8 cellular contexts compared by ENCODE assay signal in the genomic region with DNA sequence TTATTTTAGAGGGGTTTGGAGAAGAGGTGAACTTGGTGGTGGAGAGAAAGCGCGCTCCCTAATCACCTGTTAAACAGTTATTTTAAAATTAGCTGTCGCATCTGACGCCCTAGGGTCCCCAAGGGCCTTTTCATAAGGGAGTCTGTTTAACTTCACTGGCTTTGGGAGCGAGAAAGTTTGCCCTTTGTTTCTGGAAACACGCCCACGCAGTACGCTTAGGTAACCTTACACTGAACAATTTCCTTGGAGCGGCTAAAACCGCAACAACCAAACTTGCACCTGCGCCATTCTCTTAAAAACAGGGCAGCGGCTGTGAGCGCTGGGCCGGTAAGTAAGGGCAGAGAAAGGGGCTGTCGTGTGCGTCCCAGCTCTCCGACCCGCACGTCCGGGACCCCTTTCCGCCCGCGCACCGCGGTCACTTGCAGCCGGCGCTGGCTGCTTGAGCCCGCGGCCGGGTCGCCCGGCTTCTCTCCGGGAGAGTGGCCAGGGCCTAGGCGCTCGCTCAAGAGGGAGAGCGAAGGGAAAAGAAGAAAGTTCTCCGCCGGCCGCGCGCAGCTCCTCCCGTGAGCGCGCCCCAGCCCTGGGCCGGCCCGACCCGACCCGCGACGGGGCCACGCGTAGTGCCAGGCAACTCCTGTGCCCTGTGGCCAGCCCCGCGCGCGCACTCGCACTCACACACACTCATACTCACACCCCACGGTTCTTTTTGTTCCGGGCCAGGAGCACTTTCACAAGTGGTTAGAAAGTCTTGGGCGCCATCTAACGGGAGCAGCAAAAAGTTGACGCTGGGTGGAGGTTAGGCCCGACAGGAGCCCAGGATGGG. TPM values are rescaled to one million over a fixed set of nuclear protein-coding genes. Genes with fewer than 3 reads are reported as not detected.
DNase-seq lines count a peak whose midpoint lies in the region; ATAC-seq, FAIRE-seq and TF ChIP-seq lines count a peak whose summit lies in the region.

No MANE protein-coding gene starts in this region.

- peak overlapping the region; percentile 64 for H3K4me3 Mint-ChIP-seq in CD8-positive, alpha-beta T cell

- peak in 1 of 7 experiments; percentile 23 for DNase-seq in CD8-positive, alpha-beta T cell
- DNase-seq in NCI-H526 treated with DMSO at 0.1 percent for 48 hours (lab: John Stamatoyannopoulos, UW): peak; percentile 49
- no peak for DNase-seq in GM12878 (ENCODE audit: low read depth, low spot score)
- no peak for DNase-seq in sciatic nerve (ENCODE audit: low spot score)

- peak overlapping the region; percentile 48 for H2AFZ ChIP-seq in GM12878 (ENCODE audit: control insufficient read depth, low read depth, low read length)

- intact Hi-C loops in CD8-positive, alpha-beta T cell (cut with DNase I, micrococcal nuclease): no loop called here
- intact Hi-C loops in GM12878 (cut with micrococcal nuclease; ENCODE audit: unreplicated experiment): loop anchor here (5.0 kb wide), 1 partner anchor 1711 kb away; no protein-coding TSS in a partner anchor
- intact Hi-C loops in sciatic nerve (cut with DNase I): no loop called here

- RAD21 ChIA-PET in GM12878 (lab: Charles Lee; ENCODE audit: unreplicated experiment): no interaction called here

- no peaks in the 10 kb centered on the region for H3K36me3 ChIP-seq in CD8-positive, alpha-beta T cell (ENCODE audit: insufficient read depth, low read length)
- no peaks in the 10 kb centered on the region for H3K36me3 ChIP-seq in GM12878 (ENCODE audit: control insufficient read depth in 2 of 2, insufficient read depth in 2 of 2, low read length in 1 of 2)

- H3K36me3 Mint-ChIP-seq in CD8-positive, alpha-beta T cell: no peaks in the 10 kb centered on the region

- no TSS peak for BruUV-seq in GM12878 (replicated peaks; lab: Mats Ljungman, UMichigan)

- SMC1A ChIA-PET in GM12878 (lab: Charles Lee; ENCODE audit: uncharacterized antibody, unreplicated experiment): interaction anchor here (1.1 kb wide), 1 partner anchor 23 kb away, joined by 3 read pairs; no protein-coding TSS in a partner anchor

- CTCF ChIA-PET in CD8-positive, alpha-beta T cell (lab: Charles Lee): no interaction called here
- CTCF ChIA-PET in GM12878 (lab: Yijun Ruan, JAX): no interaction called here

- H3K27ac ChIP-seq in CD8-positive, alpha-beta T cell (ENCODE audit: low read depth, low read length): no peak overlapping the region
- no peak overlapping the region for H3K27ac ChIP-seq in GM12878 (ENCODE audit: control insufficient read depth, insufficient read depth)

- TF ChIP-seq RAD21 in GM12878 (IDR thresholded peaks at IDR 0.05; ENCODE audit: insufficient read depth, low read depth, low read length): peak; percentile 79

- no peak for TF ChIP-seq CTCF in CD8-positive, alpha-beta T cell (IDR thresholded peaks at IDR 0.05)
- TF ChIP-seq CTCF in GM12878 (IDR thresholded peaks at IDR 0.05 in 2 of 3, conservative IDR thresholded peaks at IDR 0.05 in 1 of 3; ENCODE audit: control insufficient read depth in 2 of 3, extremely low read depth in 1 of 3, insufficient read depth in 1 of 3, low read depth in 3 of 3, low read length in 3 of 3): peak; percentile 62 to 70 (median 62)

- no peak overlapping the region for H3K27ac Mint-ChIP-seq in CD8-positive, alpha-beta T cell

- no peaks in the 10 kb centered on the region for H3K9me3 Mint-ChIP-seq in CD8-positive, alpha-beta T cell

- H3K4me2 ChIP-seq in GM12878 (ENCODE audit: control insufficient read depth, insufficient read depth): peak overlapping the region; percentile 96

- peak overlapping the region; percentile 22 for H3K9ac ChIP-seq in GM12878 (ENCODE audit: control insufficient read depth, insufficient read depth, low read length)

- in situ Hi-C loops in GM12878 (cut with MboI): loop anchor here (10.0 to 25.0 kb wide), 2 partner anchors 836 to 1708 kb away; no protein-coding TSS in a partner anchor

- no peaks in the 10 kb centered on the region for H4K20me1 ChIP-seq in GM12878 (ENCODE audit: control insufficient read depth, insufficient read depth)

- H3K4me3 ChIP-seq in CD8-positive, alpha-beta T cell (ENCODE audit: low read depth, low read length): no peak overlapping the region
- H3K4me3 ChIP-seq in GM12878 (peak overlapping the region; percentile 60), iPS-18c (ENCODE audit: insufficient read depth, low read depth, low read length) (peak overlapping the region; percentile 70)

- H3K9me3 ChIP-seq in CD8-positive, alpha-beta T cell (ENCODE audit: low read length): no peaks in the 10 kb centered on the region
- H3K9me3 ChIP-seq in GM12878 (replicated peaks; ENCODE audit: control insufficient read depth, insufficient read depth, low read length) (no peaks in the 10 kb centered on the region), iPS-18c (ENCODE audit: control insufficient read depth, insufficient read depth, low read length) (peaks cover 2% of the 10 kb centered on the region)

- H3K27me3 ChIP-seq in CD8-positive, alpha-beta T cell (ENCODE audit: insufficient read depth, low read length): peaks cover 3% of the 10 kb centered on the region
- peaks cover 13 to 28% of the 10 kb centered on the region in 2 experiments for H3K27me3 ChIP-seq in GM12878 (replicated peaks in 1 of 2; ENCODE audit: control insufficient read depth in 2 of 2, insufficient read depth in 2 of 2, low read length in 1 of 2)

- H3K4me1 ChIP-seq in CD8-positive, alpha-beta T cell (ENCODE audit: insufficient read depth, low read length): peaks cover 6% of the 10 kb centered on the region
- H3K4me1 ChIP-seq in GM12878 (ENCODE audit: control insufficient read depth, insufficient read depth, low read length): no peaks in the 10 kb centered on the region

- no peaks in the 10 kb centered on the region for H3K79me2 ChIP-seq in GM12878 (ENCODE audit: control insufficient read depth, insufficient read depth, low read length)

- peaks cover 14% of the 10 kb centered on the region for H3K4me1 Mint-ChIP-seq in CD8-positive, alpha-beta T cell (ENCODE audit: low read depth)

- TF ChIP-seq POLR2A in GM12878 (IDR thresholded peaks at IDR 0.05; ENCODE audit: low read depth, low read length): no peak

- POLR2A ChIA-PET in CD8-positive, alpha-beta T cell (lab: Charles Lee): no interaction called here
- POLR2A ChIA-PET in GM12878 (lab: Charles Lee): no interaction called here

- ATAC-seq in CD8-positive, alpha-beta T cell: peak; percentile 68
- ATAC-seq in GM18858 (IDR thresholded peaks at IDR 0.05; ENCODE audit: unreplicated experiment): peak; percentile 82
- ATAC-seq in HG03135 (IDR thresholded peaks at IDR 0.05; ENCODE audit: unreplicated experiment): peak; percentile 78
- peak; percentile 95 for ATAC-seq in GM12878
- peak; percentile 73 for ATAC-seq in sciatic nerve
- ATAC-seq in HG03571 (IDR thresholded peaks at IDR 0.05; ENCODE audit: unreplicated experiment): no peak

- FAIRE-seq in GM12878 (lab: Jason Lieb, UNC): peak; percentile 62

- TF ChIP-seq EP300 in GM12878 (IDR thresholded peaks at IDR 0.05; ENCODE audit: borderline replicate concordance in 1 of 2, control insufficient read depth in 1 of 2, low read depth in 2 of 2, low read length in 2 of 2): no peak

- WGBS in GM12878 (ENCODE audit: insufficient coverage, insufficient replicate concordance, low lambda C conversion rate, missing lambda C conversion rate): under 1% methylated on average over 41 of the region's 63 CpGs

- peaks cover 63% of the 10 kb centered on the region for H3K27me3 Mint-ChIP-seq in CD8-positive, alpha-beta T cell (ENCODE audit: low read depth)

TF ChIP-seq in GM12878, 131 proteins besides CTCF, POLR2A, EP300 and RAD21:
- no peak for TF ChIP-seq SREBF2 (IDR thresholded peaks at IDR 0.05; ENCODE audit: low read length)
- peak; percentile 57 for TF ChIP-seq SMC3 (IDR thresholded peaks at IDR 0.05; ENCODE audit: borderline replicate concordance, low read length)
- TF ChIP-seq EED (IDR thresholded peaks at IDR 0.05; ENCODE audit: low read depth): no peak
- TF ChIP-seq ZNF384 (IDR thresholded peaks at IDR 0.05; ENCODE audit: borderline replicate concordance, low read depth, low read length): no peak
- peak; percentile 12; the same call in 1 of the 2 replicates for TF ChIP-seq EZH2 (IDR thresholded peaks at IDR 0.05; ENCODE audit: borderline replicate concordance, control insufficient read depth, low read depth, low read length)
- TF ChIP-seq BHLHE40 (IDR thresholded peaks at IDR 0.05; ENCODE audit: borderline replicate concordance in 1 of 2, low read depth in 2 of 2, low read length in 1 of 2): 0 out of 4 replicates have a peak, but pooled peaks of 1 of the 2 experiments have one; percentile 9
- 0 out of 2 replicates have a peak, but pooled peaks have one; percentile 13 for TF ChIP-seq IKZF1 (conservative IDR thresholded peaks at IDR 0.05)

RNA-seq across cellular contexts. Expression of a gene that starts 19.2 kb away (rescaled TPM):
- total RNA-seq in CD8-positive, alpha-beta T cell: not detected
- not detected in 2 replicates for total RNA-seq in GM12878 (2013; cell fraction: nucleolus; rRNA removed)
- total RNA-seq in GM12878 (2014; rRNA removed) (not detected in 2 replicates), GM12878 (2014; rRNA removed; fragmentation: Illumina TruSeq; extraction: Trizol) (not detected in 2 replicates), GM12878 (2021) (not detected in 2 replicates), sciatic nerve (not detected)
- polyA plus RNA-seq in GM12878 (2011; ENCODE audit: low read depth): not detected
- polyA plus RNA-seq in GM12878 (2011; rRNA removed) (not detected in 2 replicates), GM12878 (2014; fragmentation: Illumina TruSeq; extraction: Trizol) (not detected in 2 replicates), GM12878 (2014; fragmentation: Nextera tagmentation; extraction: Ambion mirVana) (not detected), GM12878 (2014; rRNA removed) (not detected in 2 replicates), GM12878 (2016; fragmentation: Nextera tagmentation; extraction: Ambion mirVana) (not detected)
- polyA plus RNA-seq in GM12878 (2011; cell fraction: cytosol; rRNA removed): not detected in 2 replicates
- polyA plus RNA-seq in GM12878 (2011; cell fraction: nucleus; rRNA removed): not detected in 2 replicates
- not detected in 2 replicates for polyA plus RNA-seq in GM12878 (2012)
- polyA minus RNA-seq in GM12878 (2011; rRNA and poly(A)+ RNA removed): not detected in 2 replicates
- not detected in 2 replicates for polyA minus RNA-seq in GM12878 (2011; cell fraction: cytosol; rRNA and poly(A)+ RNA removed)
- polyA minus RNA-seq in GM12878 (2011; cell fraction: nucleus; rRNA and poly(A)+ RNA removed): not detected in 2 replicates
